8 cellular contexts compared by ENCODE assay signal in genomic region chr13:51547425-51548176, GRCh38.
"Had no signal": no experiment of that assay in that cellular context is flagged by ENCODE, and none has a peak within 500 bp of the region (broad histone marks: within the 10 kb centered on the region; RNA-seq: fewer than 3 reads in every experiment).

No MANE protein-coding gene starts in this region.

- FAIRE-seq: HTR-8/SVneo had no signal

- H3K4me3 ChIP-seq: GM23248, HAP-1 had no signal

- DNase-seq: GM23248, GOT3, H7, HFFc6, KBM-7 had no signal

- H3K9me3 ChIP-seq: HAP-1 had no signal

- H3K27ac ChIP-seq: GM23248 had no signal

- H3K36me3 ChIP-seq: HAP-1 had no signal

- ATAC-seq: HCT116 had no signal
